1 cellular context compared by ENCODE assay signal in genomic region chr1:161013591-161014513, GRCh38.
TF ChIP-seq lines count a peak whose summit lies in the region.

No MANE protein-coding gene starts in this region.

TF ChIP-seq in HepG2, 621 proteins besides CTCF, POLR2A, EP300 and RAD21 (continued from another document and continues in another):
- TF ChIP-seq ISL2 (CRISPR knock-in tag; IDR thresholded peaks at IDR 0.05), result peak; percentile 74
- peak; percentile 59 for TF ChIP-seq ZNF644 (CRISPR knock-in tag; IDR thresholded peaks at IDR 0.05; ENCODE audit: low read depth)
- TF ChIP-seq ZNF335 (CRISPR knock-in tag; IDR thresholded peaks at IDR 0.05), result peak; percentile 51; the same call in 1 of the 2 replicates
- TF ChIP-seq MTF1 (CRISPR knock-in tag; IDR thresholded peaks at IDR 0.05), result no peak
- TF ChIP-seq TMF1 (CRISPR knock-in tag; IDR thresholded peaks at IDR 0.05; ENCODE audit: low read depth), result no peak; the same call in 1 of the 2 replicates
- no peak for TF ChIP-seq ETS1 (CRISPR knock-in tag; IDR thresholded peaks at IDR 0.05)
- TF ChIP-seq ZFP62 (CRISPR knock-in tag; IDR thresholded peaks at IDR 0.05), result no peak
- TF ChIP-seq KDM2A (CRISPR knock-in tag; IDR thresholded peaks at IDR 0.05; ENCODE audit: borderline replicate concordance, low read depth), result peak; percentile 85
- no peak for TF ChIP-seq HNRNPLL (IDR thresholded peaks at IDR 0.05; ENCODE audit: low read depth, low read length, poor library complexity, severe bottlenecking)
- peak; percentile 83; the same call in 1 of the 2 replicates for TF ChIP-seq ZBTB20 (CRISPR knock-in tag; IDR thresholded peaks at IDR 0.05; ENCODE audit: borderline replicate concordance, low read depth)
- TF ChIP-seq ZFP37 (CRISPR knock-in tag; IDR thresholded peaks at IDR 0.05; ENCODE audit: borderline replicate concordance), result no peak
- no peak for TF ChIP-seq CBX2 (IDR thresholded peaks at IDR 0.05; ENCODE audit: low read depth, low read length)
- TF ChIP-seq CBX2 (CRISPR knock-in tag; IDR thresholded peaks at IDR 0.05; ENCODE audit: low read depth), result no peak
- TF ChIP-seq HDAC1 (CRISPR knock-in tag; IDR thresholded peaks at IDR 0.05), result peak; percentile 95
- no peak for TF ChIP-seq RFX5 (IDR thresholded peaks at IDR 0.05; ENCODE audit: low read depth, low read length)
- TF ChIP-seq ZNF788 (CRISPR knock-in tag; IDR thresholded peaks at IDR 0.05; ENCODE audit: borderline replicate concordance), result peak; percentile 76; the same call in 1 of the 2 replicates
- no peak for TF ChIP-seq ZNF530 (CRISPR knock-in tag; IDR thresholded peaks at IDR 0.05; ENCODE audit: low read depth)
- TF ChIP-seq ZNF484 (CRISPR knock-in tag; IDR thresholded peaks at IDR 0.05; ENCODE audit: borderline replicate concordance, low read depth), result no peak
- TF ChIP-seq ZSCAN12 (CRISPR knock-in tag; IDR thresholded peaks at IDR 0.05), result no peak
- TF ChIP-seq MAZ (IDR thresholded peaks at IDR 0.05; ENCODE audit: borderline replicate concordance, low read depth, low read length), result peak; percentile 50; the same call in 1 of the 2 replicates
- peak; percentile 44; the same call in 1 of the 2 replicates for TF ChIP-seq MAZ (CRISPR knock-in tag; IDR thresholded peaks at IDR 0.05; ENCODE audit: low read depth)
- TF ChIP-seq E2F2 (CRISPR knock-in tag; IDR thresholded peaks at IDR 0.05; ENCODE audit: borderline replicate concordance), result no peak
- no peak; the same call in 1 of the 2 replicates for TF ChIP-seq SAFB2 (CRISPR knock-in tag; IDR thresholded peaks at IDR 0.05; ENCODE audit: borderline replicate concordance, low read depth)
- peak; percentile 36; the same call in 1 of the 2 replicates for TF ChIP-seq ZNF616 (CRISPR knock-in tag; IDR thresholded peaks at IDR 0.05; ENCODE audit: low read depth)
- no peak for TF ChIP-seq NFE2L1 (CRISPR knock-in tag; IDR thresholded peaks at IDR 0.05; ENCODE audit: borderline replicate concordance)
- TF ChIP-seq KDM4B (CRISPR knock-in tag; IDR thresholded peaks at IDR 0.05), result peak; percentile 96; the same call in 1 of the 2 replicates
- TF ChIP-seq FOSL1 (CRISPR knock-in tag; IDR thresholded peaks at IDR 0.05; ENCODE audit: borderline replicate concordance), result peak; percentile 84; the same call in 1 of the 2 replicates
- TF ChIP-seq GLMP (CRISPR knock-in tag; IDR thresholded peaks at IDR 0.05; ENCODE audit: borderline replicate concordance), result no peak
- TF ChIP-seq YEATS4 (CRISPR knock-in tag; IDR thresholded peaks at IDR 0.05; ENCODE audit: borderline replicate concordance), result peak; percentile 83
- peak; percentile 74; the same call in 1 of the 2 replicates for TF ChIP-seq ZHX2 (IDR thresholded peaks at IDR 0.05; ENCODE audit: low read depth)
- TF ChIP-seq ZHX2 (CRISPR knock-in tag; IDR thresholded peaks at IDR 0.05; ENCODE audit: borderline replicate concordance), result no peak
- TF ChIP-seq E2F1 (CRISPR knock-in tag; IDR thresholded peaks at IDR 0.05), result no peak; the same call in 1 of the 2 replicates
- no peak for TF ChIP-seq RFX1 (IDR thresholded peaks at IDR 0.05)
- TF ChIP-seq SMARCC2 (IDR thresholded peaks at IDR 0.05), result no peak
- no peak for TF ChIP-seq ZHX1 (CRISPR knock-in tag; IDR thresholded peaks at IDR 0.05; ENCODE audit: low read depth)
- no peak for TF ChIP-seq RAD51 (IDR thresholded peaks at IDR 0.05; ENCODE audit: borderline replicate concordance)
- no peak for TF ChIP-seq ZFP36 (IDR thresholded peaks at IDR 0.05; ENCODE audit: borderline replicate concordance, low read depth, low read length, partially characterized antibody)
- no peak for TF ChIP-seq HDAC6 (IDR thresholded peaks at IDR 0.05; ENCODE audit: low read depth, low read length)
- TF ChIP-seq ARNT (IDR thresholded peaks at IDR 0.05), result no peak
- peak; percentile 97 for TF ChIP-seq ZNF646 (CRISPR knock-in tag; IDR thresholded peaks at IDR 0.05)
- TF ChIP-seq ZNF207 (IDR thresholded peaks at IDR 0.05; ENCODE audit: borderline replicate concordance), result no peak
